23 cellular contexts compared by ENCODE assay signal in the genomic region with DNA sequence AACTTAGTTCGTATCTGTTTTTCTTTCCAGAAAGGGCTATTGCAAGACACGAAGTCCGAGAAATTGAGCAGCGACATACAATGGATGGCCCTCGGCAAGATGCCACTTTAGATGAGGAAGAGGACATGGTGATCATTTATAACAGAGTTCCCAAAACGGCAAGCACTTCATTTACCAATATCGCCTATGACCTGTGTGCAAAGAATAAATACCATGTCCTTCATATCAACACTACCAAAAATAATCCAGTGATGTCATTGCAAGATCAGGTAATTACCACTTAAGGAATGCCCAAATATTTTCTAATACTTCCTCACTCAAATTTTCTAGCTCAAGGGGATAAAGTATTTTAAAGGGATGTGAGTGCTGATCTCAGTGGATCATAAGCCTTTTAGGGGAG.
"Had no signal": no experiment of that assay in that cellular context is flagged by ENCODE, and none has a peak within 500 bp of the region (broad histone marks: within the 10 kb centered on the region; RNA-seq: fewer than 3 reads in every experiment).

No MANE protein-coding gene starts in this region.

- H3K27ac ChIP-seq: HL-60, KMS-11, SJSA1, SK-N-MC had no signal

- H3K36me3 ChIP-seq: SJSA1 had no signal

- H3K4me3 ChIP-seq: SJSA1, SK-N-MC had no signal

- H3K4me1 ChIP-seq: SJSA1 had no signal

- DNase-seq: IMR-90, Kasumi-1, MM.1S, NCI-H1092 treated with DMSO at 0.1 percent for 48 hours, NCI-H1436, NCI-H187, NCI-H2029, NCI-H2081 treated with DMSO at 0.1 percent for 48 hours, NCI-H2171, NCI-H226, NCI-H446, NCI-H510A, NCI-H524 treated with DMSO at 0.1 percent for 48 hours, NCI-H69, NCI-H774, Right ventricle myocardium superior, RPMI8226, SIG-M5 had no signal

- H3K4me2 ChIP-seq: KMS-11 had no signal

- H3K9ac ChIP-seq: KMS-11 had no signal

- H3K9me3 ChIP-seq: SJSA1 had no signal

- FAIRE-seq: HTR-8/SVneo had no signal

- H3K27me3 ChIP-seq: SJSA1 had no signal
